ENCODE assay signal across 16 cellular contexts in the genomic region with DNA sequence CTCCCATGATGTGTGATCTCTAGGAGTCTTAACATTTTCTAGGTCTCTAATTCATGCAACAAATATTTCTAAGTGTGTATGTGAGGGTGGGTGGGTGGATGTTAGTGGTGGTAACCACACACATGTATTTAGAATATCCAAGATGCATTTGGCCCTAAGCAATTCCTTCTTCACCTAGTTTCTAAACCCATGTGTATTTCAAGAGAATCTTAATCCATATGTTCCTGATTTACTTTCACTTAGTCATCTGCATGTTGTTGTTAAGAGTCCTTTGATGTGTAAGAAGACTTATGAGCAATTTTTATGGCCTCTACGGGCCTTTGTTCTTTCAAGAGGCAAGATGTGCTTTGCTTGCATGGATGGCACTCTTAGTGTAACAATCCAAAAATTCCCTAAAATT.
DNase-seq lines count a peak whose midpoint lies in the region; ATAC-seq and TF ChIP-seq lines count a peak whose summit lies in the region.
"Had no signal": no experiment of that assay in that cellular context is flagged by ENCODE, and none has a peak within 500 bp of the region (broad histone marks: within the 10 kb centered on the region; RNA-seq: fewer than 3 reads in every experiment).

No MANE protein-coding gene starts in this region.

- no peak for TF ChIP-seq CTCF in RWPE1 (conservative IDR thresholded peaks at IDR 0.05; ENCODE audit: low read depth)
- no peak for TF ChIP-seq CTCF in epithelial cell of esophagus (IDR thresholded peaks at IDR 0.05; ENCODE audit: insufficient read depth, low read depth, low read length, missing control alignments)
- TF ChIP-seq CTCF in retinal pigment epithelial cell (conservative IDR thresholded peaks at IDR 0.05; ENCODE audit: low read depth, low read length) = no peak

- peak; percentile 78 for DNase-seq in GM04503 (ENCODE audit: low read depth)
- DNase-seq in RWPE1 (ENCODE audit: low spot score) = peak; percentile 20
- DNase-seq in epithelial cell of esophagus (ENCODE audit: low read depth) = peak; percentile 66
- DNase-seq in retinal pigment epithelial cell (ENCODE audit: low read depth) = peak; percentile 8
- no peak for DNase-seq in NCI-H1092 treated with DMSO at 0.1 percent for 48 hours (lab: John Stamatoyannopoulos, UW)
- no peak for DNase-seq in D341Med (ENCODE audit: low spot score)
- DNase-seq in NCI-H2029 treated with DMSO at 0.1 percent for 48 hours (lab: John Stamatoyannopoulos, UW) = no peak
- DNase-seq: activated CD4-positive, CD25-positive, alpha-beta regulatory T cell treated with anti-CD3 and anti-CD28 coated beads, Interleukin-2, amount 50 U/mL, for 72 hours; CD4-positive, alpha-beta memory T cell; colonic mucosa; Karpas-422; left ventricle myocardium inferior; NCI-H526; posterior cingulate gyrus; stimulated activated CD4-positive, alpha-beta T cell treated with anti-CD3 and anti-CD28 coated beads, Interleukin-15, amount 100 ng/mL, for 24 hours had no signal

- no peak for TF ChIP-seq POLR2A in GM18505 (IDR thresholded peaks at IDR 0.05; ENCODE audit: borderline replicate concordance, extremely low read depth, insufficient read depth, insufficient read length)

- CTCF ChIA-PET in RWPE1 (lab: Yijun Ruan, JAX) = no interaction called here

- ATAC-seq in GM18505 (IDR thresholded peaks at IDR 0.05; ENCODE audit: unreplicated experiment) = no peak

- no peak overlapping the region for H3K27ac ChIP-seq in RWPE1
- H3K27ac ChIP-seq: colonic mucosa, left ventricle myocardium inferior had no signal

- POLR2A ChIA-PET in RWPE1 (lab: Yijun Ruan, JAX; ENCODE audit: low non-redundant PET) = no interaction called here

- H3K4me3 ChIP-seq in epithelial cell of esophagus (ENCODE audit: low read length) = no peak overlapping the region
- H3K4me3 ChIP-seq in retinal pigment epithelial cell (ENCODE audit: low read length) = no peak overlapping the region
- H3K4me3 ChIP-seq: colonic mucosa, left ventricle myocardium inferior had no signal

Comparison
In these comparisons a context has a peak if more than half of its experiments do, and no peak if none do; other contexts are left out.
1. DNase-seq: peak in GM04503 (single experiment), RWPE1 (single experiment), epithelial cell of esophagus (single experiment) and retinal pigment epithelial cell (single experiment); none in NCI-H1092 treated with DMSO at 0.1 percent for 48 hours (single experiment), D341Med (single experiment) and NCI-H2029 treated with DMSO at 0.1 percent for 48 hours (single experiment).